Comparison of ENCODE assay signal across 3 cellular contexts in genomic region chr14:92558319-92558718, GRCh38.
TF ChIP-seq lines count a peak whose summit lies in the region.

No MANE protein-coding gene starts in this region.

TF ChIP-seq in SK-N-SH, 30 proteins besides CTCF, POLR2A, EP300 and RAD21:
- TF ChIP-seq NRF1 (IDR thresholded peaks at IDR 0.05; ENCODE audit: low read depth, low read length) (no peak), GABPA (IDR thresholded peaks at IDR 0.05; ENCODE audit: low read depth) (no peak), YY1 (IDR thresholded peaks at IDR 0.05; ENCODE audit: low read depth) (no peak), USF2 (IDR thresholded peaks at IDR 0.05; ENCODE audit: borderline replicate concordance, low read depth, low read length) (no peak), ZBTB33 (IDR thresholded peaks at IDR 0.05; ENCODE audit: borderline replicate concordance, low read depth) (no peak), USF1 (IDR thresholded peaks at IDR 0.05; ENCODE audit: borderline replicate concordance, low read depth) (no peak), GATA2 (CRISPR knock-in tag; IDR thresholded peaks at IDR 0.05) (no peak), JUND (IDR thresholded peaks at IDR 0.05) (no peak), RXRA (IDR thresholded peaks at IDR 0.05; ENCODE audit: borderline replicate concordance, low read depth) (no peak), CHD2 (IDR thresholded peaks at IDR 0.05; ENCODE audit: low read length, partially characterized antibody) (no peak), RFX5 (IDR thresholded peaks at IDR 0.05; ENCODE audit: low read length) (no peak), ELF1 (IDR thresholded peaks at IDR 0.05) (no peak), MXI1 (IDR thresholded peaks at IDR 0.05; ENCODE audit: low read depth, low read length) (no peak)

TF ChIP-seq in SK-N-SH treated with all-trans-retinoic acid at 6 μM for 48 hours, 23 proteins besides CTCF, POLR2A, EP300 and RAD21:
- TF ChIP-seq CSRNP3 (CRISPR knock-in tag; IDR thresholded peaks at IDR 0.05) (no peak), PATZ1 (CRISPR knock-in tag; IDR thresholded peaks at IDR 0.05; ENCODE audit: borderline replicate concordance) (no peak), SNAI2 (CRISPR knock-in tag; IDR thresholded peaks at IDR 0.05) (no peak), ZFP30 (CRISPR knock-in tag; IDR thresholded peaks at IDR 0.05) (no peak), ISL1 (CRISPR knock-in tag; IDR thresholded peaks at IDR 0.05) (no peak)

TF ChIP-seq in K562, 482 proteins besides CTCF, POLR2A, EP300 and RAD21:
- no peak for TF ChIP-seq BMI1 (IDR thresholded peaks at IDR 0.05; ENCODE audit: low read length)
- no peak for TF ChIP-seq TAL1 (IDR thresholded peaks at IDR 0.05)
- TF ChIP-seq MBD2 (IDR thresholded peaks at IDR 0.05; ENCODE audit: borderline replicate concordance, low read depth) = no peak
- no peak for TF ChIP-seq ZBTB17 (CRISPR knock-in tag; IDR thresholded peaks at IDR 0.05)
- no peak for TF ChIP-seq SMARCA5 (IDR thresholded peaks at IDR 0.05)
- TF ChIP-seq SRF (CRISPR knock-in tag; IDR thresholded peaks at IDR 0.05) = no peak
- TF ChIP-seq CHD4 (IDR thresholded peaks at IDR 0.05; ENCODE audit: insufficient read depth, insufficient replicate concordance, low read depth, low read length, poor library complexity, severe bottlenecking) = no peak
- TF ChIP-seq ETS2 (tag; IDR thresholded peaks at IDR 0.05; ENCODE audit: borderline replicate concordance, poor library complexity, severe bottlenecking) = no peak
- no peak for TF ChIP-seq ZNF518B (CRISPR knock-in tag; IDR thresholded peaks at IDR 0.05)
- TF ChIP-seq KLF16 (IDR thresholded peaks at IDR 0.05) = no peak
- TF ChIP-seq TAF15 (IDR thresholded peaks at IDR 0.05; ENCODE audit: low read depth, low read length) = no peak
- no peak for TF ChIP-seq GATAD2A (IDR thresholded peaks at IDR 0.05)
- TF ChIP-seq SRSF7 (optimal IDR thresholded peaks at IDR 0.05; ENCODE audit: low read depth, low read length) = no peak
- TF ChIP-seq NUFIP1 (IDR thresholded peaks at IDR 0.05; ENCODE audit: partially characterized antibody) = no peak
- 0 out of 2 replicates have a peak, but pooled peaks have one; percentile 24 for TF ChIP-seq BCOR (IDR thresholded peaks at IDR 0.05)
- TF ChIP-seq RBM25 (IDR thresholded peaks at IDR 0.05; ENCODE audit: low read depth, low read length, severe bottlenecking) = peak; percentile 81
- TF ChIP-seq SLC30A9 (CRISPR knock-in tag; IDR thresholded peaks at IDR 0.05) = no peak
- TF ChIP-seq CEBPB (tag; IDR thresholded peaks at IDR 0.05) = no peak
